In genomic region chr17:21168555-21168865, GRCh38 we compare ENCODE assay signal across 22 cellular contexts.
"Had no signal": no experiment of that assay in that cellular context is flagged by ENCODE, and none has a peak within 500 bp of the region (broad histone marks: within the 10 kb centered on the region; RNA-seq: fewer than 3 reads in every experiment).

No MANE protein-coding gene starts in this region.

- H3K4me3 ChIP-seq: MG63 had no signal

- H3K9me3 ChIP-seq: MG63 had no signal

- ATAC-seq: activated CD8-positive, alpha-beta T cell treated with anti-CD3 and anti-CD28 coated beads, Interleukin-2, amount 10 ng/mL, durations not matched to agents 7 days and 5 days; activated T-cell treated with anti-CD3 and anti-CD28 coated beads, Interleukin-2, amount 50 U/mL, for 4 hours; activated T-helper 17 cell treated with anti-CD3 and anti-CD28 coated beads, Interleukin-2, amount 50 U/mL, for 72 hours; PC-3; T-helper 17 cell; WTC11 had no signal

- H3K36me3 ChIP-seq: MG63 had no signal

- H3K27me3 ChIP-seq: MG63 had no signal

- DNase-seq: activated CD4-positive, alpha-beta T cell treated with anti-CD3 and anti-CD28 coated beads for 48 hours; activated CD4-positive, alpha-beta T cell treated with anti-CD3 and anti-CD28 coated beads, Interleukin-2, amount 50 U/mL, for 4 hours; activated CD4-positive, CD25-positive, alpha-beta regulatory T cell treated with anti-CD3 and anti-CD28 coated beads, Interleukin-2, amount 50 U/mL, for 72 hours; activated CD8-positive, alpha-beta T cell treated with anti-CD3 and anti-CD28 coated beads, Interleukin-2, amount 10 ng/mL, durations not matched to agents 7 days and 5 days; activated gamma-delta T cell; activated naive CD4-positive, alpha-beta T cell treated with anti-CD3 and anti-CD28 coated beads for 36 hours; activated T-cell treated with anti-CD3 and anti-CD28 coated beads, Interleukin-2, amount 50 U/mL, for 4 hours; amygdala; MG63; MV-4-11; NCI-H1105 treated with DMSO at 0.1 percent for 48 hours; NCI-H1436 treated with DMSO at 0.1 percent for 48 hours; NCI-H187 treated with DMSO at 0.1 percent for 48 hours; NCI-H2081 treated with DMSO at 0.1 percent for 48 hours; NCI-H446; NCI-H524; PC-3; SHP77 treated with DMSO at 0.1 percent for 48 hours; T-helper 17 cell; T-helper 9 cell had no signal
